Comparison of ENCODE assay signal across 2 cellular contexts in the genomic region with DNA sequence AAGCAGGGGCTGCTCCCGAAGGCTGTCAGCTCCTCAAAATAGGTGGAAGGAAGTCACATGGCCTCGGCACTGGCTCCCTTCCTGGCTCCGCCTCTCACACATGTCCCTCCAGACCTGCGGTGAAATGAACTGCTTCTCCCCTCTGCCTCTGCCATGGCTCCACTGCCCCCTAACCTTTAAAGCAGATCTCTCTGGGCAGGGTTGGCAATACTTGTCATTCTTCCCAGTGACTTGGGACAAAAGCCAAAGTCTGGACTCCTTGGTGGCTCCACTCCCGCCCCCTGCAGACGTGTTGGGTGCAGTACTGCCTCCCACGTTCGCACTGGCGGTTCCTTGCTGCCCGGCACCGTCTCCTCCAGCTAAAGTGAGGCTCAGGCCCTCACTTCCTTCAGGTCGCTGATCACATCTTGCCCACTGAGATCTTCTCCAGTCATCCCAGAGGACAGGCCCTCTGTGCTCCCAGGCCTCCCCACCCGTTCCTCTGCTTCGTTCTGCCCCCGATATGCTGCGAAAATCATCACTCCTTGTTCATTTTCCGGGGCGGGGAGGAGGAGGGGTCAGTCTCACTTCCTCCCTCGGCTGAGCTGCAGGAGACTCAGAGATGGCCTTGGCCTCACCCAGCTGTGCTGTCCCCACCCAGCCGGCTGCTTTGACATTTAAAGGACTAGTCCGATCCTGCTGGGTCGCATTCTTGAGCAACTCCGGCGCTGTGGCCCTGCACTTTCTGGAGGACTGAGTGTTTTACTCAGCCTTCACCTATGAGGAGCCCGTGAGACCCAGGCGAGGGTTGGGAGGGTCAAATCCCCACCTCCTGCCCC.
TF ChIP-seq lines count a peak whose summit lies in the region.

No MANE protein-coding gene starts in this region.

TF ChIP-seq in A549, 52 proteins besides CTCF, POLR2A, EP300 and RAD21:
- no peak for TF ChIP-seq POLR2AphosphoS2 (conservative IDR thresholded peaks at IDR 0.05; ENCODE audit: low read length)
- TF ChIP-seq JUNB (IDR thresholded peaks at IDR 0.05) = no peak
- no peak for TF ChIP-seq HOXB13 (CRISPR knock-in tag; IDR thresholded peaks at IDR 0.05; ENCODE audit: low read depth)
- peak; percentile 65 for TF ChIP-seq SMC3 (IDR thresholded peaks at IDR 0.05)
- no peak for TF ChIP-seq ZFP36 (IDR thresholded peaks at IDR 0.05; ENCODE audit: borderline replicate concordance, partially characterized antibody)
- TF ChIP-seq HDAC2 (IDR thresholded peaks at IDR 0.05) = no peak
- TF ChIP-seq, protein P1, sequence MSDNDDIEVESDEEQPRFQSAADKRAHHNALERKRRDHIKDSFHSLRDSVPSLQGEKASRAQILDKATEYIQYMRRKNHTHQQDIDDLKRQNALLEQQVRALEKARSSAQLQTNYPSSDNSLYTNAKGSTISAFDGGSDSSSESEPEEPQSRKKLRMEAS (IDR thresholded peaks at IDR 0.05) = peak; percentile 67; the same call in 1 of the 2 replicates
- no peak for TF ChIP-seq HOXA7 (CRISPR knock-in tag; IDR thresholded peaks at IDR 0.05)
- TF ChIP-seq HOXB5 (CRISPR knock-in tag; IDR thresholded peaks at IDR 0.05) = no peak
- TF ChIP-seq GATA3 (IDR thresholded peaks at IDR 0.05; ENCODE audit: borderline replicate concordance) = no peak
- TF ChIP-seq BHLHE40 (IDR thresholded peaks at IDR 0.05; ENCODE audit: low read depth, low read length) = no peak
- TF ChIP-seq RCOR1 (IDR thresholded peaks at IDR 0.05; ENCODE audit: low read depth, low read length) = no peak
- no peak for TF ChIP-seq MYC (IDR thresholded peaks at IDR 0.05; ENCODE audit: borderline replicate concordance, low read length)
- TF ChIP-seq, protein P2, sequence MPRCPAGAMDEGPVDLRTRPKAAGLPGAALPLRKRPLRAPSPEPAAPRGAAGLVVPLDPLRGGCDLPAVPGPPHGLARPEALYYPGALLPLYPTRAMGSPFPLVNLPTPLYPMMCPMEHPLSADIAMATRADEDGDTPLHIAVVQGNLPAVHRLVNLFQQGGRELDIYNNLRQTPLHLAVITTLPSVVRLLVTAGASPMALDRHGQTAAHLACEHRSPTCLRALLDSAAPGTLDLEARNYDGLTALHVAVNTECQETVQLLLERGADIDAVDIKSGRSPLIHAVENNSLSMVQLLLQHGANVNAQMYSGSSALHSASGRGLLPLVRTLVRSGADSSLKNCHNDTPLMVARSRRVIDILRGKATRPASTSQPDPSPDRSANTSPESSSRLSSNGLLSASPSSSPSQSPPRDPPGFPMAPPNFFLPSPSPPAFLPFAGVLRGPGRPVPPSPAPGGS (IDR thresholded peaks at IDR 0.05) = no peak
- 0 out of 5 replicates have a peak, but pooled peaks of 1 of the 2 experiments have one; percentile 31 for TF ChIP-seq JUN (IDR thresholded peaks at IDR 0.05)
- TF ChIP-seq, protein P3, sequence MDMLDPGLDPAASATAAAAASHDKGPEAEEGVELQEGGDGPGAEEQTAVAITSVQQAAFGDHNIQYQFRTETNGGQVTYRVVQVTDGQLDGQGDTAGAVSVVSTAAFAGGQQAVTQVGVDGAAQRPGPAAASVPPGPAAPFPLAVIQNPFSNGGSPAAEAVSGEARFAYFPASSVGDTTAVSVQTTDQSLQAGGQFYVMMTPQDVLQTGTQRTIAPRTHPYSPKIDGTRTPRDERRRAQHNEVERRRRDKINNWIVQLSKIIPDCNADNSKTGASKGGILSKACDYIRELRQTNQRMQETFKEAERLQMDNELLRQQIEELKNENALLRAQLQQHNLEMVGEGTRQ (IDR thresholded peaks at IDR 0.05) = peak; percentile 55; the same call in 1 of the 2 replicates
- TF ChIP-seq CBX2 (IDR thresholded peaks at IDR 0.05; ENCODE audit: borderline replicate concordance, low read depth) = no peak
- TF ChIP-seq, protein P4, sequence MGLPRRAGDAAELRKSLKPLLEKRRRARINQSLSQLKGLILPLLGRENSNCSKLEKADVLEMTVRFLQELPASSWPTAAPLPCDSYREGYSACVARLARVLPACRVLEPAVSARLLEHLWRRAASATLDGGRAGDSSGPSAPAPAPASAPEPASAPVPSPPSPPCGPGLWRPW (IDR thresholded peaks at IDR 0.05) = no peak
- no peak for TF ChIP-seq RNF2 (IDR thresholded peaks at IDR 0.05; ENCODE audit: borderline replicate concordance, low read depth)
- TF ChIP-seq FOSL2 (IDR thresholded peaks at IDR 0.05) = no peak
- TF ChIP-seq FOSL2 (CRISPR knock-in tag; IDR thresholded peaks at IDR 0.05) = no peak

TF ChIP-seq in H1, 55 proteins besides CTCF, POLR2A, EP300 and RAD21:
- no peak for TF ChIP-seq RXRA (IDR thresholded peaks at IDR 0.05; ENCODE audit: insufficient read depth, low read depth, low read length)
- no peak for TF ChIP-seq TBP (IDR thresholded peaks at IDR 0.05; ENCODE audit: low read depth, low read length)
- no peak for TF ChIP-seq YY1 (IDR thresholded peaks at IDR 0.05; ENCODE audit: low read depth, low read length)
- TF ChIP-seq SUZ12 (IDR thresholded peaks at IDR 0.05; ENCODE audit: low read length) = no peak
- TF ChIP-seq SP4 (IDR thresholded peaks at IDR 0.05; ENCODE audit: low read length) = no peak
- no peak for TF ChIP-seq SIX5 (IDR thresholded peaks at IDR 0.05; ENCODE audit: low read depth, low read length)
- peak; percentile 43 for TF ChIP-seq ASH2L (IDR thresholded peaks at IDR 0.05; ENCODE audit: low read length)
- TF ChIP-seq EGR1 (IDR thresholded peaks at IDR 0.05; ENCODE audit: borderline replicate concordance, low read depth, low read length) = no peak
- TF ChIP-seq TAF1 (IDR thresholded peaks at IDR 0.05; ENCODE audit: low read depth, low read length) = no peak
- TF ChIP-seq, protein P5, sequence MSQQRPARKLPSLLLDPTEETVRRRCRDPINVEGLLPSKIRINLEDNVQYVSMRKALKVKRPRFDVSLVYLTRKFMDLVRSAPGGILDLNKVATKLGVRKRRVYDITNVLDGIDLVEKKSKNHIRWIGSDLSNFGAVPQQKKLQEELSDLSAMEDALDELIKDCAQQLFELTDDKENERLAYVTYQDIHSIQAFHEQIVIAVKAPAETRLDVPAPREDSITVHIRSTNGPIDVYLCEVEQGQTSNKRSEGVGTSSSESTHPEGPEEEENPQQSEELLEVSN (IDR thresholded peaks at IDR 0.05) = peak; percentile 21; the same call in 1 of the 2 replicates
- TF ChIP-seq, protein P6, sequence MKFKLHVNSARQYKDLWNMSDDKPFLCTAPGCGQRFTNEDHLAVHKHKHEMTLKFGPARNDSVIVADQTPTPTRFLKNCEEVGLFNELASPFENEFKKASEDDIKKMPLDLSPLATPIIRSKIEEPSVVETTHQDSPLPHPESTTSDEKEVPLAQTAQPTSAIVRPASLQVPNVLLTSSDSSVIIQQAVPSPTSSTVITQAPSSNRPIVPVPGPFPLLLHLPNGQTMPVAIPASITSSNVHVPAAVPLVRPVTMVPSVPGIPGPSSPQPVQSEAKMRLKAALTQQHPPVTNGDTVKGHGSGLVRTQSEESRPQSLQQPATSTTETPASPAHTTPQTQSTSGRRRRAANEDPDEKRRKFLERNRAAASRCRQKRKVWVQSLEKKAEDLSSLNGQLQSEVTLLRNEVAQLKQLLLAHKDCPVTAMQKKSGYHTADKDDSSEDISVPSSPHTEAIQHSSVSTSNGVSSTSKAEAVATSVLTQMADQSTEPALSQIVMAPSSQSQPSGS (IDR thresholded peaks at IDR 0.05; ENCODE audit: low read length) = no peak
- no peak for TF ChIP-seq TAF7 (optimal IDR thresholded peaks at IDR 0.05; ENCODE audit: borderline replicate concordance, low read depth, low read length)
- TF ChIP-seq HDAC6 (IDR thresholded peaks at IDR 0.05; ENCODE audit: low read depth, low read length) = no peak
- TF ChIP-seq GABPA (IDR thresholded peaks at IDR 0.05; ENCODE audit: borderline replicate concordance, insufficient read depth, low read length) = no peak
- TF ChIP-seq POU5F1 (IDR thresholded peaks at IDR 0.05; ENCODE audit: low read depth, low read length) = no peak
- peak; percentile 43 for TF ChIP-seq KDM4A (IDR thresholded peaks at IDR 0.05; ENCODE audit: low read depth, low read length, severe bottlenecking)
- no peak for TF ChIP-seq RFX5 (IDR thresholded peaks at IDR 0.05; ENCODE audit: borderline replicate concordance, low read depth, low read length)
- no peak for TF ChIP-seq CTBP2 (IDR thresholded peaks at IDR 0.05; ENCODE audit: borderline replicate concordance, insufficient read depth, insufficient read length, low read length)
- TF ChIP-seq, protein P1 (IDR thresholded peaks at IDR 0.05) = peak; percentile 53
- TF ChIP-seq CEBPB (IDR thresholded peaks at IDR 0.05; ENCODE audit: low read depth, low read length) = 0 out of 2 replicates have a peak, but pooled peaks have one; percentile 18
- no peak for TF ChIP-seq BRCA1 (IDR thresholded peaks at IDR 0.05; ENCODE audit: low read depth, low read length)
- 0 out of 4 replicates have a peak, but pooled peaks of 1 of the 2 experiments have one; percentile 38 for TF ChIP-seq SIN3A (conservative IDR thresholded peaks at IDR 0.05 in 1 of 2, IDR thresholded peaks at IDR 0.05 in 1 of 2; ENCODE audit: low read depth in 1 of 2, low read length in 2 of 2)
- TF ChIP-seq ZNF274 (IDR thresholded peaks at IDR 0.05; ENCODE audit: borderline replicate concordance, extremely low read depth, low read length) = no peak
- TF ChIP-seq RBBP5 (IDR thresholded peaks at IDR 0.05; ENCODE audit: borderline replicate concordance, low read depth, low read length) = no peak
- TF ChIP-seq SIRT6 (IDR thresholded peaks at IDR 0.05; ENCODE audit: low read length) = no peak
